ENCODE assay signal across 8 cellular contexts in genomic region chr5:6632324-6632930, GRCh38. TPM values are rescaled to one million over a fixed set of nuclear protein-coding genes. Genes with fewer than 3 reads are reported as not detected.
DNase-seq lines count a peak whose midpoint lies in the region; ATAC-seq and TF ChIP-seq lines count a peak whose summit lies in the region.

No MANE protein-coding gene starts in this region.

- H3K9me3 Mint-ChIP-seq in activated naive CD4-positive, alpha-beta T cell treated with anti-CD3 and anti-CD28 coated beads, Interleukin-2, amount 10 ng/mL, durations not matched to agents 7 days and 5 days, result no peaks in the 10 kb centered on the region

- H3K4me1 Mint-ChIP-seq in activated naive CD4-positive, alpha-beta T cell treated with anti-CD3 and anti-CD28 coated beads, Interleukin-2, amount 10 ng/mL, durations not matched to agents 7 days and 5 days, result peaks cover 63% of the 10 kb centered on the region

- no peak for TF ChIP-seq POLR2A in right lobe of liver (IDR thresholded peaks at IDR 0.05)
- TF ChIP-seq POLR2A in tibial nerve (IDR thresholded peaks at IDR 0.05), result no peak

- H3K27ac ChIP-seq in right lobe of liver (peak overlapping the region; percentile 94 to 99 (median 96)), tibial nerve (peak overlapping the region; percentile 75 to 96 (median 94))

- H3K9me3 ChIP-seq in right lobe of liver (no peaks in the 10 kb centered on the region), tibial nerve (no peaks in the 10 kb centered on the region)

- CTCF ChIA-PET in activated naive CD4-positive, alpha-beta T cell treated with anti-CD3 and anti-CD28 coated beads, Interleukin-2, amount 10 ng/mL, durations not matched to agents 7 days and 5 days (lab: Charles Lee), result no interaction called here

- peaks cover 40% of the 10 kb centered on the region for H3K36me3 Mint-ChIP-seq in activated naive CD4-positive, alpha-beta T cell treated with anti-CD3 and anti-CD28 coated beads, Interleukin-2, amount 10 ng/mL, durations not matched to agents 7 days and 5 days

- intact Hi-C loops in right lobe of liver (cut with DNase I), result loop anchor here (10.0 kb wide), 2 partner anchors 72 to 112 kb away; no protein-coding TSS in a partner anchor

- TF ChIP-seq CTCF in cardiac fibroblast (IDR thresholded peaks at IDR 0.05; ENCODE audit: low read depth, low read length), result peak; percentile 15
- no peak for TF ChIP-seq CTCF in right lobe of liver (IDR thresholded peaks at IDR 0.05)
- no peak for TF ChIP-seq CTCF in tibial nerve (IDR thresholded peaks at IDR 0.05)

- peak overlapping the region; percentile 91 for H3K4me3 Mint-ChIP-seq in activated naive CD4-positive, alpha-beta T cell treated with anti-CD3 and anti-CD28 coated beads, Interleukin-2, amount 10 ng/mL, durations not matched to agents 7 days and 5 days

- H3K27me3 ChIP-seq in right lobe of liver (no peaks in the 10 kb centered on the region), tibial nerve (no peaks in the 10 kb centered on the region)

- no peak for TF ChIP-seq EP300 in tibial nerve (IDR thresholded peaks at IDR 0.05)

- H3K4me3 ChIP-seq in cardiac fibroblast (replicated peaks in 1 of 2; ENCODE audit: low read depth in 2 of 2, low read length in 2 of 2) (peak overlapping the region; percentile 90 to 91), right lobe of liver (peak overlapping the region; percentile 97 to 98 (median 97)), tibial nerve (peak overlapping the region; percentile 70 to 99 (median 72))

- peak overlapping the region; percentile 98 for H3K27ac Mint-ChIP-seq in activated naive CD4-positive, alpha-beta T cell treated with anti-CD3 and anti-CD28 coated beads, Interleukin-2, amount 10 ng/mL, durations not matched to agents 7 days and 5 days

- peak; percentile 36 for ATAC-seq in HG02759 (IDR thresholded peaks at IDR 0.05; ENCODE audit: unreplicated experiment)
- peak in 3 of 4 donors; percentile 1 to 2 (median 2) for ATAC-seq in right lobe of liver

- no peaks in the 10 kb centered on the region for H3K27me3 Mint-ChIP-seq in activated naive CD4-positive, alpha-beta T cell treated with anti-CD3 and anti-CD28 coated beads, Interleukin-2, amount 10 ng/mL, durations not matched to agents 7 days and 5 days

- H3K4me1 ChIP-seq in right lobe of liver (peaks cover 0 to 39% (median 13%) of the 10 kb centered on the region in 4 donors), tibial nerve (peaks cover 0 to 30% (median 16%) of the 10 kb centered on the region in 4 donors)

- H3K36me3 ChIP-seq in right lobe of liver (peaks cover 0 to 38% (median 3%) of the 10 kb centered on the region in 4 donors), tibial nerve (peaks cover 0 to 40% (median 0%) of the 10 kb centered on the region in 3 donors)

- WGBS in right lobe of liver (ENCODE audit: insufficient coverage, low coverage, low lambda C conversion rate, missing lambda C conversion rate), result under 1% methylated on average over 19 of the region's 40 CpGs
- WGBS in tibial nerve, 2 donors, result 1 to 2% methylated on average over 28 to 29 of the region's 40 CpGs

- DNase-seq in activated naive CD4-positive, alpha-beta T cell treated with anti-CD3 and anti-CD28 coated beads, Interleukin-2, amount 10 ng/mL, durations not matched to agents 7 days and 5 days, result no peak
- no peak for DNase-seq in activated naive CD4-positive, alpha-beta T cell treated with anti-CD3 and anti-CD28 coated beads, Interleukin-2, amount 50 U/mL, for 16 hours
- DNase-seq in NCI-H2227 (lab: John Stamatoyannopoulos, UW; ENCODE audit: unreplicated experiment), result peak; percentile 73
- peak; percentile 28 to 44 for DNase-seq in cardiac fibroblast (ENCODE audit: low read depth in 2 of 2)
- DNase-seq in right lobe of liver, result no peak
- no peak for DNase-seq in tibial nerve (ENCODE audit: low spot score in 2 of 2)
- DNase-seq in H4 (ENCODE audit: low spot score), result no peak

RNA-seq across cellular contexts. Expression of gene NSUN2, which starts 0.4 kb away (rescaled TPM):
- total RNA-seq in right lobe of liver, result 10 to 100 TPM; 24.6 to 42.5 (median 29.1) TPM
- 10 to 100 TPM; 43.5 to 73.5 (median 58.5) TPM for total RNA-seq in tibial nerve
- 53.5 and 63.2 TPM in 2 replicates for total RNA-seq in H4 (2014; rRNA removed; shearing (Covaris generic))

RNA-seq across cellular contexts. Expression of gene SRD5A1, which starts 0.8 kb away (rescaled TPM):
- 10 to 100 TPM; 13.5 to 87.6 (median 52.2) TPM for total RNA-seq in right lobe of liver
- 10 to 100 TPM in 1 of 4 donors, 1 to 10 TPM in 3; 3.5 to 11.5 (median 6.9) TPM for total RNA-seq in tibial nerve
- total RNA-seq in H4 (2014; rRNA removed; shearing (Covaris generic)), result 23.2 and 34.9 TPM in 2 replicates

Comparison
In these comparisons a context has a peak if more than half of its experiments do, and no peak if none do; other contexts are left out.
1. DNase-seq: peak in NCI-H2227 (single experiment) and cardiac fibroblast (2 of 2); none in activated naive CD4-positive, alpha-beta T cell treated with anti-CD3 and anti-CD28 coated beads, Interleukin-2, amount 10 ng/mL, durations not matched to agents 7 days and 5 days (single experiment), activated naive CD4-positive, alpha-beta T cell treated with anti-CD3 and anti-CD28 coated beads, Interleukin-2, amount 50 U/mL, for 16 hours (single experiment), right lobe of liver (0 of 3), tibial nerve (0 of 2) and H4 (single experiment).
2. Peak in every context shown above with its lines, with median percentiles within 50 percentile points of each other: H3K4me3 ChIP-seq.